In the genomic region with DNA sequence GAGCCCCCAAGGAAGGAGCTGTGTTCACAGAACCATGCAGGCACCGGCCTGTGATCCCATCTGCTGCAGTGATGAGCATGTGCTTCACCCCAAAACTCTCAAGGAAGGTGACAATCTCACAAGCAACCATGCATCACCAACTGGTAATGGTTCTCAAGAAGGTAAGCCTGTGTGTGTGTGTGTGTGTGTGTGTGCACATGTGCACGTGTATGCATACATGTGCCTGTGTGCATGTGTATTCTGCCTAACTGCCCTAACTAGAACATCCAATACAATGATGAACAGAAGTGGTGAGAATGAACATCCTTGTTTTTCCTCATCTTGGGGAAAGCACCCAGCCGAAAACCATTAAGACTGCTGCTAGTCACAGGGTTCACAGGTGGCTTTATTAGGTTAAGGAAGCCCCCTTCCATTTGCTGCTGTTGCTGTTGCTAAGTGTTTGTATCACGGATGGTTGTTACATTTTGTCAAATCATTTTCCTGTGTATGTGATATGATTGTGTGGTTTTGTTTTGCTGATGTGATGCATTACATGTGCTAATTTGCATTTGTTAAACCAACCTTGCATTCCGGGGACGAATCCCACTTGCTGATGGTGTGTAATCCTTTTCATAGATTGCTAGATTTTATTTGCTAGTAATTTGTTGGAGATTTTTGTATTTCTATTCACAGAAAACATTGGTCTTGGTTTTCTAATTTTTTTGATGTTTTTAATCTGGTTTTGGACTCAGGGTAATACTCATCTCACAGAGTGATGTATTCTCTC, we compare ENCODE assay signal across 29 cellular contexts.
"Had no signal": no experiment of that assay in that cellular context is flagged by ENCODE, and none has a peak within 500 bp of the region (broad histone marks: within the 10 kb centered on the region; RNA-seq: fewer than 3 reads in every experiment).

No MANE protein-coding gene starts in this region.

- ATAC-seq: activated CD4-positive, CD25-positive, alpha-beta regulatory T cell treated with anti-CD3 and anti-CD28 coated beads, Interleukin-2, amount 50 U/mL, for 24 hours; activated CD8-positive, alpha-beta T cell treated with anti-CD3 and anti-CD28 coated beads for 36 hours; activated T-cell treated with anti-CD3 and anti-CD28 coated beads, Interleukin-2, amount 50 U/mL, for 4 hours; activated T-helper 17 cell treated with anti-CD3 and anti-CD28 coated beads, Interleukin-2, amount 50 U/mL, for 72 hours; effector memory CD8-positive, alpha-beta T cell; gastroesophageal sphincter; T-helper 17 cell had no signal

- H3K36me3 ChIP-seq: ascending aorta, brain microvascular endothelial cell, esophagus squamous epithelium, gastroesophageal sphincter, WERI-Rb-1 had no signal

- H3K27me3 ChIP-seq: ascending aorta, brain microvascular endothelial cell, esophagus squamous epithelium, gastroesophageal sphincter had no signal

- FAIRE-seq: bronchial epithelial cell, colon had no signal

- H3K4me3 ChIP-seq: ascending aorta, esophagus squamous epithelium, gastroesophageal sphincter had no signal

- DNase-seq: activated B cell treated with CpG ODN at 0.5 μM for 24 hours; activated CD4-positive, alpha-beta T cell treated with anti-CD3 and anti-CD28 coated beads for 48 hours; activated CD4-positive, alpha-beta T cell treated with anti-CD3 and anti-CD28 coated beads, Interleukin-2, amount 50 U/mL, for 1 hour; activated CD4-positive, alpha-beta T cell treated with anti-CD3 and anti-CD28 coated beads, Interleukin-2, amount 50 U/mL, for 48 hours; activated CD8-positive, alpha-beta memory T cell treated with anti-CD3 and anti-CD28 coated beads for 24 hours; activated CD8-positive, alpha-beta T cell treated with anti-CD3 and anti-CD28 coated beads for 36 hours; activated effector memory CD4-positive, alpha-beta T cell treated with Interleukin-2 at 50 U/mL for 16 hours; activated gamma-delta T cell treated with Interleukin-2 at 50 U/mL for 16 hours; activated naive CD4-positive, alpha-beta T cell treated with anti-CD3 and anti-CD28 coated beads, Interleukin-2, amount 50 U/mL, for 16 hours; activated naive CD4-positive, alpha-beta T cell treated with Interleukin-2 at 50 U/mL for 16 hours; activated T-cell treated with anti-CD3 and anti-CD28 coated beads, Interleukin-2, amount 50 U/mL, for 4 hours; brain microvascular endothelial cell; cortex of kidney; dermis blood vessel endothelial cell; effector CD4-positive, alpha-beta T cell; effector memory CD8-positive, alpha-beta T cell; erythroblast; esophagus squamous epithelium; foreskin melanocyte; T-helper 1 cell; T-helper 17 cell; T1000; WERI-Rb-1 had no signal

- H3K27ac ChIP-seq: ascending aorta, brain microvascular endothelial cell, esophagus squamous epithelium, gastroesophageal sphincter, WERI-Rb-1 had no signal
